Comparison of ENCODE assay signal across 33 cellular contexts in the genomic region with DNA sequence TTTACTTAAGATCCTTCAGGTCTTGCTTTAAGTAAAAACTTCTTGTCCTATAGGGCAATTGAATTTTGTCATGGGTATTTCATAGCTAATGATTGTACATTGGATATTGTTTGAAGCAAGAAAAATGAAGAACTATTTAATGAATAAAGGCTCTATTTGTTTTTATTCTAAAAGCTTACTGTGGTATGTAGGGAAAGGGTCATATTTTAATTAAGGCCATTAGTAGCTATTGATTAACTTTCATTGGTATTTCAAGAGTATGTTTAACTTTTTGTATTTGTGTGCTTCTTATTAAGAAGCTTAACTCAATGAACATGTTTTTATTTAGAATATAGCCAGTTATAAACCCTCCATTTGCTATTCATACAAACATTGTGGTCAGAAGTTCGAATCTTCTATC.
"Had no signal": no experiment of that assay in that cellular context is flagged by ENCODE, and none has a peak within 500 bp of the region (broad histone marks: within the 10 kb centered on the region; RNA-seq: fewer than 3 reads in every experiment).

No MANE protein-coding gene starts in this region.

- H3K9me3 ChIP-seq: ovary, psoas muscle, right atrium auricular region, suprapubic skin, testis, tibial artery, transverse colon, upper lobe of right lung, uterus had no signal

- H3K27ac Mint-ChIP-seq: naive thymus-derived CD4-positive, alpha-beta T cell; natural killer cell; neural progenitor cell; progenitor cell of endocrine pancreas; stimulated activated memory B cell treated with anti-CD40 and anti-IgM and Interleukin-4, amounts not matched to agents 10 μg/mL and 1 μg/mL and 100 μg/mL, for 72 hours; stimulated activated naive CD8-positive, alpha-beta T cell treated with anti-CD3 and anti-CD28 coated beads, Interleukin-15, amount 100 ng/mL, for 72 hours; type B pancreatic cell had no signal

- H3K4me1 Mint-ChIP-seq: natural killer cell; nephron; stimulated activated memory B cell treated with anti-CD40 and anti-IgM and Interleukin-4, amounts not matched to agents 10 μg/mL and 1 μg/mL and 100 μg/mL, for 72 hours; stimulated activated naive CD8-positive, alpha-beta T cell treated with anti-CD3 and anti-CD28 coated beads, Interleukin-15, amount 100 ng/mL, for 72 hours had no signal

- H3K36me3 Mint-ChIP-seq: naive thymus-derived CD4-positive, alpha-beta T cell; natural killer cell; neural progenitor cell; stimulated activated memory B cell treated with anti-CD40 and anti-IgM and Interleukin-4, amounts not matched to agents 10 μg/mL and 1 μg/mL and 100 μg/mL, for 72 hours; type B pancreatic cell had no signal

- H3K4me3 ChIP-seq: neural progenitor cell, ovary, psoas muscle, right atrium auricular region, skin epidermis, smooth muscle cell, spleen, suprapubic skin, testis, tibial artery, transverse colon, upper lobe of right lung, uterus had no signal

- H3K27me3 Mint-ChIP-seq: naive thymus-derived CD4-positive, alpha-beta T cell; progenitor cell of endocrine pancreas; stimulated activated memory B cell treated with anti-CD40 and anti-IgM and Interleukin-4, amounts not matched to agents 10 μg/mL and 1 μg/mL and 100 μg/mL, for 72 hours; stimulated activated naive CD8-positive, alpha-beta T cell treated with anti-CD3 and anti-CD28 coated beads, Interleukin-15, amount 100 ng/mL, for 72 hours; type B pancreatic cell had no signal

- H3K27me3 ChIP-seq: neural progenitor cell, ovary, right atrium auricular region, spleen, suprapubic skin, testis, tibial artery, transverse colon, upper lobe of right lung, uterus had no signal

- H3K4me3 Mint-ChIP-seq: naive thymus-derived CD4-positive, alpha-beta T cell; natural killer cell; nephron; neural progenitor cell; stimulated activated memory B cell treated with anti-CD40 and anti-IgM and Interleukin-4, amounts not matched to agents 10 μg/mL and 1 μg/mL and 100 μg/mL, for 72 hours; stimulated activated naive CD8-positive, alpha-beta T cell treated with anti-CD3 and anti-CD28 coated beads, Interleukin-15, amount 100 ng/mL, for 72 hours; type B pancreatic cell had no signal

- H3K9me3 Mint-ChIP-seq: type B pancreatic cell had no signal

- DNase-seq: naive thymus-derived CD4-positive, alpha-beta T cell; natural killer cell; occipital lobe; ovary; posterior cingulate gyrus; psoas muscle; retina; spleen; stimulated activated CD4-positive, alpha-beta T cell treated with anti-CD3 and anti-CD28 coated beads, Interleukin-12 subunit alpha, Interleukin-12 subunit beta, amount 100 ng/mL, for 4 hours; stimulated activated CD4-positive, alpha-beta T cell treated with anti-CD3 and anti-CD28 coated beads, Interleukin-1b, Interleukin-23, amount 100 ng/mL, for 48 hours; stimulated activated CD4-positive, alpha-beta T cell treated with anti-CD3 and anti-CD28 coated beads, Interleukin-4, amount 100 ng/mL, for 1 hour; stimulated activated CD4-positive, alpha-beta T cell treated with anti-CD3 and anti-CD28 coated beads, Interleukin-4, amount 100 ng/mL, for 4 hours; stimulated activated CD8-positive, alpha-beta memory T cell treated with anti-CD3 and anti-CD28 coated beads, Interleukin-4, amount 100 ng/mL, for 48 hours; stimulated activated naive CD4-positive, alpha-beta T cell; stimulated activated naive CD8-positive, alpha-beta T cell treated with anti-CD3 and anti-CD28 coated beads, Interleukin-15, amount 100 ng/mL, for 72 hours; stimulated activated naive CD8-positive, alpha-beta T cell treated with anti-CD3 and anti-CD28 coated beads, Interleukin-15, Interleukin-2, amounts not matched to agents 100 U/mL and 50 U/mL, for 24 hours; substantia nigra; testis; tibial artery; transverse colon; upper lobe of right lung; uterus had no signal

- H3K4me1 ChIP-seq: parathyroid adenoma, psoas muscle, right atrium auricular region, spleen, suprapubic skin, testis, tibial artery, transverse colon, upper lobe of right lung, uterus had no signal

- ATAC-seq: naive thymus-derived CD4-positive, alpha-beta T cell; natural killer cell; psoas muscle; sciatic nerve; stimulated activated memory B cell treated with anti-CD40 and anti-IgM and Interleukin-4, amounts not matched to agents 10 μg/mL and 1 μg/mL and 100 μg/mL, for 72 hours; stimulated activated naive CD8-positive, alpha-beta T cell treated with anti-CD3 and anti-CD28 coated beads, Interleukin-15, amount 100 ng/mL, for 72 hours; stimulated activated naive CD8-positive, alpha-beta T cell treated with anti-CD3 and anti-CD28 coated beads, Interleukin-15, Interleukin-2, amounts not matched to agents 100 U/mL and 50 U/mL, for 24 hours; upper lobe of right lung had no signal

- H3K27ac ChIP-seq: neural progenitor cell, ovary, parathyroid adenoma, psoas muscle, right atrium auricular region, skin epidermis, spleen, suprapubic skin, testis, tibial artery, transverse colon, upper lobe of right lung, uterus had no signal
